In the genomic region with DNA sequence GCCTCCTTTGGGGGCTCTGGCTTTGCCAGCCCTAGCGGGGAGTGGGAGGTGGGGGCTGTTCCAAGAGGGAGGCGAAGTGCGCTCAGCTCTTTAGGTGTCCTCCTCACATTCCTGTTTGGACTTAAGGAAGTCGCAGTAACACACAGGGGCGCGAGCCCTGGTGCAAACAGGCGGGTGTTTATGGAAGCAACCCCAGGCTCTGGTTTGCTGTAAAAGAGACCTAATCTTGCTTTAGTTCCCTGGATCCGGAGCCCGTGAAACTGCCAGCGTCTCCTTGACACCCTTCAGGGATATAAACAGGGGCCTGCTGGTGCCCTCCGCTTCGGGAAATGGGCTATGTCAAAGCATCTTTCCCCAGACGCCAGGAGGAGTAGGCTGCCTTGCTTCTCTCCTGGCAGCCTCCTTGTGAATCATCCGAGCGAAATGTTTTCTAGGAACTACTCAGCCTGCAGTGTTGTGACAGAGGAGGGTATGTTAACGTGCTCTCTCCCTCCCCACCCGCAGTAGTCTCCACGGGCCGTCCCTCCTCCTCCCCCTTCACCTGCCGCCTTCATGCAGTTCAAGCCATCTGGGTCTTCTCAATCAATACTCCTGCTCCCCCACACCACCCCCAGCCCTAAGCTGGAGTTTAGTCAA, we compare ENCODE assay signal across 10 cellular contexts.
DNase-seq lines count a peak whose midpoint lies in the region; ATAC-seq, FAIRE-seq and TF ChIP-seq lines count a peak whose summit lies in the region.
"Had no signal": no experiment of that assay in that cellular context is flagged by ENCODE, and none has a peak within 500 bp of the region (broad histone marks: within the 10 kb centered on the region; RNA-seq: fewer than 3 reads in every experiment).

No MANE protein-coding gene starts in this region.

- no peak for TF ChIP-seq POLR2A in H54 (IDR thresholded peaks at IDR 0.05; ENCODE audit: low read depth, low read length)

- peak; percentile 58 for FAIRE-seq in H54 (lab: Jason Lieb, UNC)

- intact Hi-C loops in sciatic nerve (cut with DNase I): no loop called here
- intact Hi-C loops in Right ventricle myocardium superior (cut with DNase I): no loop called here

- H3K9me3 ChIP-seq in iPS-18c (ENCODE audit: control insufficient read depth, insufficient read depth, low read length): no peaks in the 10 kb centered on the region

- H3K4me3 ChIP-seq in iPS-18c (ENCODE audit: insufficient read depth, low read depth, low read length): peak overlapping the region; percentile 26; the same call in 1 of the 2 replicates
- no peak overlapping the region for H3K4me3 ChIP-seq in skeletal muscle cell (ENCODE audit: low read depth, low read length)

- ATAC-seq in sciatic nerve (no peak), Right ventricle myocardium superior (ENCODE audit: poor library complexity) (no peak)

- DNase-seq in H54 (ENCODE audit: insufficient read length, low spot score): peak; percentile 85
- DNase-seq in skeletal muscle cell (ENCODE audit: low read depth): peak; percentile 36
- DNase-seq in stimulated activated CD4-positive, alpha-beta T cell treated with anti-CD3 and anti-CD28 coated beads, Interleukin-4, amount 100 ng/mL, for 4 hours: no peak
- DNase-seq in sciatic nerve (ENCODE audit: low spot score): no peak
- no peak for DNase-seq in Right ventricle myocardium superior
- DNase-seq in stimulated activated CD4-positive, alpha-beta T cell treated with anti-CD3 and anti-CD28 coated beads, Interleukin-4, amount 100 ng/mL, for 24 hours: no peak
- DNase-seq: cerebellar nuclear complex, NCI-H187 had no signal

- peak overlapping the region; percentile 25 for H3K27ac ChIP-seq in angular gyrus (ENCODE audit: low read depth, low read length)

Comparison
In these comparisons a context has a peak if more than half of its experiments do, and no peak if none do; other contexts are left out.
1. DNase-seq: peak in H54 (single experiment) and skeletal muscle cell (single experiment); none in stimulated activated CD4-positive, alpha-beta T cell treated with anti-CD3 and anti-CD28 coated beads, Interleukin-4, amount 100 ng/mL, for 4 hours (0 of 2), sciatic nerve (single experiment), Right ventricle myocardium superior (single experiment) and stimulated activated CD4-positive, alpha-beta T cell treated with anti-CD3 and anti-CD28 coated beads, Interleukin-4, amount 100 ng/mL, for 24 hours (single experiment).